30 cellular contexts compared by ENCODE assay signal in genomic region chr10:117914330-117914729, GRCh38.
DNase-seq lines count a peak whose midpoint lies in the region; ATAC-seq, FAIRE-seq and TF ChIP-seq lines count a peak whose summit lies in the region.
"Had no signal": no experiment of that assay in that cellular context is flagged by ENCODE, and none has a peak within 500 bp of the region (broad histone marks: within the 10 kb centered on the region; RNA-seq: fewer than 3 reads in every experiment).

No MANE protein-coding gene starts in this region.

- in situ Hi-C loops in K562 (cut with MboI): no loop called here

- H3K79me2 ChIP-seq in K562 (ENCODE audit: control insufficient read depth, insufficient read depth, low read length): no peaks in the 10 kb centered on the region
- H3K79me2 ChIP-seq in mesendoderm (ENCODE audit: control insufficient read depth, insufficient read depth, low read length): no peaks in the 10 kb centered on the region

- H3K4me3 ChIP-seq in K562: no peak overlapping the region
- H3K4me3 ChIP-seq in small intestine (ENCODE audit: low read depth in 1 of 2, low read length in 2 of 2): no peak overlapping the region
- no peak overlapping the region for H3K4me3 ChIP-seq in mesendoderm (ENCODE audit: low read length)
- H3K4me3 ChIP-seq: A549; BLaER1; BLaER1 treated with 17β-estradiol and CSF1 and Interleukin-3, amounts not matched to agents 10 nM and 100 nM had no signal

- FAIRE-seq in K562 (lab: Jason Lieb, UNC): no peak
- no peak for FAIRE-seq in small intestine (lab: Jason Lieb, UNC)
- FAIRE-seq: A549, D721Med had no signal

- TF ChIP-seq RAD21 in K562 (CRISPR knock-in tag; conservative IDR thresholded peaks at IDR 0.05 in 1 of 2, IDR thresholded peaks at IDR 0.05 in 1 of 2): no peak

- no peak overlapping the region for H3K9ac ChIP-seq in K562 (ENCODE audit: insufficient read depth in 1 of 2, low read depth in 2 of 2, low read length in 2 of 2)
- H3K9ac ChIP-seq in mesendoderm (ENCODE audit: low read length): no peak overlapping the region
- H3K9ac ChIP-seq: BLaER1; BLaER1 treated with 17β-estradiol and CSF1 and Interleukin-3, amounts not matched to agents 10 nM and 100 nM had no signal

- no peak overlapping the region for H2AFZ ChIP-seq in K562 (ENCODE audit: low read depth, low read length)

- H3K79me1 ChIP-seq in mesendoderm (ENCODE audit: low read length): no peaks in the 10 kb centered on the region

- no peaks in the 10 kb centered on the region for H4K20me1 ChIP-seq in K562 (replicated peaks; ENCODE audit: control insufficient read depth, insufficient read depth, low read length)
- H4K20me1 ChIP-seq: BLaER1; BLaER1 treated with 17β-estradiol and CSF1 and Interleukin-3, amounts not matched to agents 10 nM and 100 nM had no signal

- H3K4me2 ChIP-seq in K562 (ENCODE audit: insufficient read depth, low read length) (no peak overlapping the region), mesendoderm (ENCODE audit: low read length) (no peak overlapping the region)
- H3K4me2 ChIP-seq: A549; BLaER1; BLaER1 treated with 17β-estradiol and CSF1 and Interleukin-3, amounts not matched to agents 10 nM and 100 nM had no signal

- H2AK5ac ChIP-seq in mesendoderm (ENCODE audit: low read length): no peak overlapping the region

- H3K56ac ChIP-seq in mesendoderm (ENCODE audit: low read length): no peak overlapping the region

- no peak for TF ChIP-seq CTCF in K562 (IDR thresholded peaks at IDR 0.05 in 2 of 3, conservative IDR thresholded peaks at IDR 0.05 in 1 of 3; ENCODE audit: insufficient read depth in 2 of 3, low read depth in 1 of 3, low read length in 3 of 3)

- H4K5ac ChIP-seq in mesendoderm (ENCODE audit: low read length): no peak overlapping the region

- intact Hi-C loops in K562 (cut with micrococcal nuclease): no loop called here

- H3K9me3 ChIP-seq in K562 (replicated peaks; ENCODE audit: control insufficient read depth, insufficient read depth, low read depth, low read length) (no peaks in the 10 kb centered on the region), small intestine (ENCODE audit: control insufficient read depth, low read depth) (no peaks in the 10 kb centered on the region)
- H3K9me3 ChIP-seq: A549; BE2C; BLaER1; BLaER1 treated with 17β-estradiol and CSF1 and Interleukin-3, amounts not matched to agents 10 nM and 100 nM; Caco-2 had no signal

- no peak overlapping the region for H3K23ac ChIP-seq in mesendoderm (ENCODE audit: low read length)

- H2BK120ac ChIP-seq in mesendoderm (ENCODE audit: low read depth, low read length): no peak overlapping the region

- H3K4ac ChIP-seq in mesendoderm (ENCODE audit: low read depth, low read length): no peak overlapping the region

- peak; percentile 11 to 32 (median 22) for DNase-seq in K562 (ENCODE audit: extremely low read depth in 1 of 4, low spot score in 3 of 4)
- peak; percentile 13 for DNase-seq in small intestine
- DNase-seq in mesendoderm: no peak
- no peak for DNase-seq in stimulated activated CD4-positive, alpha-beta T cell treated with anti-CD3 and anti-CD28 coated beads, Interleukin-4, amount 100 ng/mL, for 1 hour
- DNase-seq: 8988T; ACHN; AML-193; BE2C; C1 segment of cervical spinal cord; Caco-2; Calu3; CD4-positive, alpha-beta memory T cell; CD4-positive, alpha-beta T cell; CD4-positive, CD25-positive, alpha-beta regulatory T cell; CD8-positive, alpha-beta memory T cell; CD8-positive, alpha-beta T cell; COR-L47; DMS 273 treated with DMSO at 0.1 percent for 48 hours; DMS153; DMS53; DMS79; DMS79 treated with DMSO at 0.1 percent for 48 hours; DND-41; EL had no signal

- no peaks in the 10 kb centered on the region for H3K9me1 ChIP-seq in K562 (ENCODE audit: control insufficient read depth, insufficient read depth, low read length)

- no peak overlapping the region for H2BK5ac ChIP-seq in mesendoderm (ENCODE audit: low read length)

- no peak for TF ChIP-seq EP300 in K562 (IDR thresholded peaks at IDR 0.05; ENCODE audit: low read length)

- no peak overlapping the region for H3K27ac ChIP-seq in K562 (ENCODE audit: extremely low read depth, low read depth, low read length)
- H3K27ac ChIP-seq in small intestine (ENCODE audit: low read depth in 1 of 2, low read length in 1 of 2): no peak overlapping the region
- no peak overlapping the region for H3K27ac ChIP-seq in mesendoderm (ENCODE audit: low read depth, low read length)
- H3K27ac ChIP-seq: 22Rv1; A549; BLaER1; BLaER1 treated with 17β-estradiol and CSF1 and Interleukin-3, amounts not matched to agents 10 nM and 100 nM; C4-2B had no signal

- ATAC-seq in K562: no peak
- ATAC-seq: A549; CD8-positive, alpha-beta T cell had no signal

- no TSS peak for BruUV-seq in K562 (replicated peaks; lab: Mats Ljungman, UMichigan)

- TF ChIP-seq POLR2A in K562 (conservative IDR thresholded peaks at IDR 0.05): no peak

- no peak overlapping the region for H2BK15ac ChIP-seq in mesendoderm (replicated peaks; ENCODE audit: low read depth)

- H3K27me3 ChIP-seq in K562 (ENCODE audit: control insufficient read depth in 2 of 2, insufficient read depth in 2 of 2, low read length in 2 of 2): no peaks in the 10 kb centered on the region
- H3K27me3 ChIP-seq in small intestine (ENCODE audit: control insufficient read depth in 2 of 2, insufficient read depth in 2 of 2, low read length in 2 of 2): peaks cover 0 to 2% of the 10 kb centered on the region in 2 donors
- no peaks in the 10 kb centered on the region for H3K27me3 ChIP-seq in mesendoderm (ENCODE audit: insufficient read depth, low read length, poor library complexity)
- H3K27me3 ChIP-seq: BE2C; BLaER1; BLaER1 treated with 17β-estradiol and CSF1 and Interleukin-3, amounts not matched to agents 10 nM and 100 nM had no signal

- CTCF ChIA-PET in K562 (lab: Yijun Ruan, JAX; ENCODE audit: low intra/inter-chr PET ratio): no interaction called here

- POLR2A ChIA-PET in K562 (lab: Yijun Ruan, JAX): interaction anchor here (0.6 kb wide), 1 partner anchor 97 kb away, joined by 3 read pairs; no protein-coding TSS in a partner anchor

- H3K4me1 ChIP-seq in K562 (replicated peaks in 1 of 2; ENCODE audit: control insufficient read depth in 2 of 2, insufficient read depth in 2 of 2, low read length in 2 of 2) (no peaks in the 10 kb centered on the region; a peak in 2 of 5 replicates), small intestine (ENCODE audit: control insufficient read depth in 2 of 2, insufficient read depth in 1 of 2, low read depth in 1 of 2, low read length in 1 of 2) (no peaks in the 10 kb centered on the region), mesendoderm (ENCODE audit: control insufficient read depth, low read depth, low read length) (no peaks in the 10 kb centered on the region)
- H3K4me1 ChIP-seq: A549; BE2C; BLaER1; BLaER1 treated with 17β-estradiol and CSF1 and Interleukin-3, amounts not matched to agents 10 nM and 100 nM; Caco-2 had no signal

- H3K36me3 ChIP-seq in K562 (ENCODE audit: control insufficient read depth, insufficient read depth, low read length): no peaks in the 10 kb centered on the region
- no peaks in the 10 kb centered on the region for H3K36me3 ChIP-seq in small intestine (ENCODE audit: control insufficient read depth in 2 of 2, insufficient read depth in 2 of 2, low read length in 2 of 2)
- H3K36me3 ChIP-seq in mesendoderm (ENCODE audit: control insufficient read depth, insufficient read depth, low read length): no peaks in the 10 kb centered on the region
- H3K36me3 ChIP-seq: BE2C; BLaER1; BLaER1 treated with 17β-estradiol and CSF1 and Interleukin-3, amounts not matched to agents 10 nM and 100 nM had no signal

- WGBS in K562 (ENCODE audit: insufficient coverage, low coverage, missing lambda C conversion rate): 0% methylated on average over 6 of the region's 6 CpGs
- WGBS in small intestine, 3 donors: 79 to 82% (median 80%) methylated on average over 6 of the region's 6 CpGs
- no CpG with 5 or more reads among the region's 6 CpGs for WGBS in mesendoderm (ENCODE audit: extremely low coverage, insufficient coverage, low lambda C conversion rate)

- no peak overlapping the region for H4K8ac ChIP-seq in mesendoderm (ENCODE audit: low read depth, low read length)

- no peak overlapping the region for H3K18ac ChIP-seq in mesendoderm (ENCODE audit: low read length)

TF ChIP-seq in K562, 482 proteins besides CTCF, POLR2A, EP300 and RAD21:
- TF ChIP-seq ZBTB2 (IDR thresholded peaks at IDR 0.05): peak; percentile 81
- TF ChIP-seq MCM5 (IDR thresholded peaks at IDR 0.05; ENCODE audit: low read depth): no peak
- peak; percentile 84 to 86 for TF ChIP-seq NRF1 (conservative IDR thresholded peaks at IDR 0.05 in 1 of 2, IDR thresholded peaks at IDR 0.05 in 1 of 2)
TF ChIP-seq in K562: peak in this region for 2.

Comparison
In these comparisons a context has a peak if more than half of its experiments do, and no peak if none do; other contexts are left out.
1. DNase-seq: peak in K562 (4 of 4) and small intestine (single experiment); none in mesendoderm (single experiment) and stimulated activated CD4-positive, alpha-beta T cell treated with anti-CD3 and anti-CD28 coated beads, Interleukin-4, amount 100 ng/mL, for 1 hour (single experiment).